ENCODE assay signal across 15 cellular contexts in genomic region chr7:152115021-152115718, GRCh38.
DNase-seq lines count a peak whose midpoint lies in the region; ATAC-seq, FAIRE-seq and TF ChIP-seq lines count a peak whose summit lies in the region.
"Had no signal": no experiment of that assay in that cellular context is flagged by ENCODE, and none has a peak within 500 bp of the region (broad histone marks: within the 10 kb centered on the region; RNA-seq: fewer than 3 reads in every experiment).

No MANE protein-coding gene starts in this region.

- no peaks in the 10 kb centered on the region for H3K27me3 ChIP-seq in HepG2 (ENCODE audit: control insufficient read depth in 1 of 2, insufficient read depth in 2 of 2, low read length in 2 of 2)
- H3K27me3 ChIP-seq in right lobe of liver = no peaks in the 10 kb centered on the region
- H3K27me3 ChIP-seq in lower lobe of right lung (ENCODE audit: low read depth) = no peaks in the 10 kb centered on the region
- H3K27me3 ChIP-seq in upper lobe of right lung = no peaks in the 10 kb centered on the region
- H3K27me3 ChIP-seq: BLaER1 had no signal

- H3K4me3 ChIP-seq in HepG2 (replicated peaks in 1 of 3; ENCODE audit: insufficient read depth in 1 of 3, low read depth in 2 of 3, low read length in 3 of 3) = no peak overlapping the region
- no peak overlapping the region for H3K4me3 ChIP-seq in right lobe of liver
- no peak overlapping the region for H3K4me3 ChIP-seq in lower lobe of right lung
- H3K4me3 ChIP-seq in upper lobe of right lung = no peak overlapping the region
- H3K4me3 ChIP-seq: BLaER1 had no signal

- TF ChIP-seq POLR2A in HepG2 (IDR thresholded peaks at IDR 0.05; ENCODE audit: insufficient read depth in 1 of 2, low read depth in 2 of 2, low read length in 2 of 2) (no peak), right lobe of liver (IDR thresholded peaks at IDR 0.05) (no peak)

- no peak for TF ChIP-seq RAD21 in HepG2 (CRISPR knock-in tag; IDR thresholded peaks at IDR 0.05)

- TF ChIP-seq EP300 in HepG2 (IDR thresholded peaks at IDR 0.05; ENCODE audit: low read depth in 2 of 2, low read length in 2 of 2) (no peak), HepG2 (CRISPR knock-in tag; IDR thresholded peaks at IDR 0.05; ENCODE audit: borderline replicate concordance) (no peak)

- POLR2A ChIA-PET in HepG2 (lab: Yijun Ruan, JAX) = no interaction called here

- H3K4me2 ChIP-seq in HepG2 (ENCODE audit: low read depth, low read length) = no peak overlapping the region
- H3K4me2 ChIP-seq: BLaER1 had no signal

- in situ Hi-C loops in HepG2 (cut with HindIII; ENCODE audit: extremely low pct_ligation_motif_present, low pct_unique_long_range_greater_than_20kb) = no loop called here

- no peak for FAIRE-seq in HepG2 (lab: Jason Lieb, UNC)

- no peak overlapping the region for H3K27ac ChIP-seq in HepG2 (ENCODE audit: extremely low read length, insufficient read depth, low read length)
- H3K27ac ChIP-seq in right lobe of liver = no peak overlapping the region
- H3K27ac ChIP-seq in lower lobe of right lung = no peak overlapping the region
- H3K27ac ChIP-seq in upper lobe of right lung = no peak overlapping the region
- H3K27ac ChIP-seq: BLaER1 had no signal

- ATAC-seq in HepG2 = 0 out of 3 replicates have a peak, but pooled peaks have one; percentile 30
- ATAC-seq in right lobe of liver = no peak
- peak; percentile 84 to 95 for ATAC-seq in lower lobe of right lung
- ATAC-seq in upper lobe of right lung = peak; percentile 91
- no peak for ATAC-seq in HG02884 (IDR thresholded peaks at IDR 0.05; ENCODE audit: unreplicated experiment)

- H3K9ac ChIP-seq in HepG2 (ENCODE audit: insufficient read depth, low read depth, low read length) = no peak overlapping the region
- H3K9ac ChIP-seq: BLaER1 had no signal

- no peaks in the 10 kb centered on the region for H4K20me1 ChIP-seq in HepG2 (ENCODE audit: insufficient read depth, low read length)
- H4K20me1 ChIP-seq: BLaER1 had no signal

- peaks cover 10 to 16% of the 10 kb centered on the region in 2 experiments; a peak in 4 of 5 replicates for H3K36me3 ChIP-seq in HepG2 (replicated peaks in 1 of 2; ENCODE audit: control insufficient read depth in 1 of 2, insufficient read depth in 2 of 2, low read length in 2 of 2)
- H3K36me3 ChIP-seq in right lobe of liver = peaks cover 0 to 27% (median 4%) of the 10 kb centered on the region in 4 donors
- H3K36me3 ChIP-seq in lower lobe of right lung = peaks cover 68% of the 10 kb centered on the region
- peaks cover 65% of the 10 kb centered on the region for H3K36me3 ChIP-seq in upper lobe of right lung

- TF ChIP-seq CTCF in HepG2 (CRISPR knock-in tag; IDR thresholded peaks at IDR 0.05) (no peak), right lobe of liver (IDR thresholded peaks at IDR 0.05) (no peak), lower lobe of right lung (IDR thresholded peaks at IDR 0.05) (no peak), upper lobe of right lung (IDR thresholded peaks at IDR 0.05) (no peak)

- WGBS in HepG2 (ENCODE audit: low lambda C conversion rate) = 94% methylated on average over 9 of the region's 9 CpGs
- WGBS in right lobe of liver (ENCODE audit: insufficient coverage, low coverage, low lambda C conversion rate, missing lambda C conversion rate) = 91% methylated on average over 9 of the region's 9 CpGs

- no peak overlapping the region for H2AFZ ChIP-seq in HepG2 (ENCODE audit: low read length)

- CTCF ChIA-PET in HepG2 (lab: Yijun Ruan, JAX; ENCODE audit: low intra/inter-chr PET ratio, low total read pairs) = no interaction called here

- DNase-seq in DMS53 (lab: John Stamatoyannopoulos, UW) = peak; percentile 40
- no peak for DNase-seq in DMS53 treated with DMSO at 0.1 percent for 48 hours (lab: John Stamatoyannopoulos, UW; ENCODE audit: unreplicated experiment)
- DNase-seq in HepG2 (ENCODE audit: low spot score) = no peak
- no peak for DNase-seq in right lobe of liver
- no peak for DNase-seq in lower lobe of right lung
- no peak for DNase-seq in upper lobe of right lung
- DNase-seq in iPS-NIHi7 (ENCODE audit: extremely low spot score) = no peak
- DNase-seq: 8988T; AML-193; Caco-2; CD8-positive, alpha-beta memory T cell; GOT3; H9 had no signal

- no peaks in the 10 kb centered on the region for H3K79me2 ChIP-seq in HepG2 (ENCODE audit: insufficient read depth, low read length)

- H3K9me3 ChIP-seq in HepG2 (ENCODE audit: low read length) = no peaks in the 10 kb centered on the region
- no peaks in the 10 kb centered on the region for H3K9me3 ChIP-seq in right lobe of liver
- H3K9me3 ChIP-seq in lower lobe of right lung = no peaks in the 10 kb centered on the region
- H3K9me3 ChIP-seq in upper lobe of right lung = no peaks in the 10 kb centered on the region
- H3K9me3 ChIP-seq: BLaER1, Caco-2 had no signal

- intact Hi-C loops in HepG2 (cut with micrococcal nuclease; ENCODE audit: unreplicated experiment) (no loop called here), right lobe of liver (cut with DNase I) (no loop called here), lower lobe of right lung (cut with DNase I) (no loop called here), upper lobe of right lung (cut with DNase I) (no loop called here)

- BruUV-seq in HepG2 (replicated peaks; lab: Mats Ljungman, UMichigan) = no TSS peak

- H3K4me1 ChIP-seq in HepG2 (ENCODE audit: insufficient read depth, low read length) = no peaks in the 10 kb centered on the region
- no peaks in the 10 kb centered on the region for H3K4me1 ChIP-seq in right lobe of liver
- H3K4me1 ChIP-seq in lower lobe of right lung = no peaks in the 10 kb centered on the region
- peaks cover 5% of the 10 kb centered on the region for H3K4me1 ChIP-seq in upper lobe of right lung
- H3K4me1 ChIP-seq: BLaER1, Caco-2 had no signal

TF ChIP-seq in HepG2, 621 proteins besides CTCF, POLR2A, EP300 and RAD21 (continues in another document):
- TF ChIP-seq ATF1 (CRISPR knock-in tag; IDR thresholded peaks at IDR 0.05) (no peak), HOMEZ (CRISPR knock-in tag; IDR thresholded peaks at IDR 0.05; ENCODE audit: low read depth) (no peak), ZNF333 (CRISPR knock-in tag; IDR thresholded peaks at IDR 0.05; ENCODE audit: borderline replicate concordance) (no peak), ZBTB26 (CRISPR knock-in tag; IDR thresholded peaks at IDR 0.05; ENCODE audit: borderline replicate concordance) (no peak), NFE2L2 (IDR thresholded peaks at IDR 0.05; ENCODE audit: low read length) (no peak), ZNF251 (CRISPR knock-in tag; IDR thresholded peaks at IDR 0.05) (no peak), ZNF816 (CRISPR knock-in tag; IDR thresholded peaks at IDR 0.05; ENCODE audit: borderline replicate concordance) (no peak), LRRFIP1 (CRISPR knock-in tag; conservative IDR thresholded peaks at IDR 0.05) (no peak), SRSF1 (optimal IDR thresholded peaks at IDR 0.05; ENCODE audit: low read depth, low read length) (no peak), ARNTL (CRISPR knock-in tag; IDR thresholded peaks at IDR 0.05) (no peak), HMGA1 (CRISPR knock-in tag; conservative IDR thresholded peaks at IDR 0.05) (no peak), ZNF775 (CRISPR knock-in tag; IDR thresholded peaks at IDR 0.05; ENCODE audit: borderline replicate concordance) (no peak), PAWR (CRISPR knock-in tag; IDR thresholded peaks at IDR 0.05; ENCODE audit: borderline replicate concordance) (no peak)

Comparison
In these comparisons a context has a peak if more than half of its experiments do, and no peak if none do; other contexts are left out.
1. ATAC-seq: peak in HepG2 (single experiment), lower lobe of right lung (2 of 2) and upper lobe of right lung (single experiment); none in right lobe of liver (0 of 4) and HG02884 (single experiment).